Comparison of ENCODE assay signal across 8 cellular contexts in genomic region chr10:97332586-97333350, GRCh38. TPM values are rescaled to one million over a fixed set of nuclear protein-coding genes. Genes with fewer than 3 reads are reported as not detected.
DNase-seq lines count a peak whose midpoint lies in the region; ATAC-seq, FAIRE-seq and TF ChIP-seq lines count a peak whose summit lies in the region.

No MANE protein-coding gene starts in this region.

- CTCF ChIA-PET in T-cell (lab: Charles Lee): interaction anchor here (0.8 to 3.9 kb wide), 8 partner anchors 11 to 58 kb away, joined by 3 to 28 read pairs (median 4); partner anchors contain the start of gene FRAT1 (in 2 of the 2)
- CTCF ChIA-PET in endothelial cell of umbilical vein (lab: Charles Lee): interaction anchor here (0.7 to 4.4 kb wide), 23 partner anchors 10 to 307 kb away, joined by 3 to 73 read pairs (median 7); partner anchors contain the start of genes ARHGAP19, FRAT1 and RRP12

- peaks cover 24% of the 10 kb centered on the region for H3K79me2 ChIP-seq in endothelial cell of umbilical vein (ENCODE audit: control insufficient read depth, insufficient read depth, low read length)

- POLR2A ChIA-PET in T-cell (lab: Charles Lee): interaction anchor here (0.5 to 2.9 kb wide), 8 partner anchors 11 to 167 kb away, joined by 3 to 13 read pairs (median 6); partner anchors contain the start of genes FRAT1 (in 2 of the 2) and RRP12 (in 1 of the 2)
- POLR2A ChIA-PET in endothelial cell of umbilical vein (lab: Charles Lee): interaction anchor here (3.4 kb wide), 1 partner anchor 13 kb away, joined by 10 read pairs; the partner anchor contains the start of gene FRAT1

- DNase-seq in AML-193 (lab: John Stamatoyannopoulos, UW) (peak; percentile 18 to 22), H7 (peak; percentile 72), T-cell (no peak), endothelial cell of umbilical vein (ENCODE audit: low read depth, low spot score) (peak; percentile 82), mesothelial cell of epicardium (ENCODE audit: low spot score in 2 of 2, unreplicated experiment in 2 of 2) (peak in 1 of 2 experiments; percentile 40), tibial nerve (ENCODE audit: low spot score in 2 of 2) (peak in 1 of 2 donors; percentile 12), NCI-H1092 (lab: John Stamatoyannopoulos, UW) (no peak)

- ATAC-seq in T-cell (replicated peaks in 1 of 4) (no peak), GM19023 (IDR thresholded peaks at IDR 0.05; ENCODE audit: unreplicated experiment) (no peak)

- TSS peak; percentile 51 for BruUV-seq in endothelial cell of umbilical vein (replicated peaks; lab: Mats Ljungman, UMichigan)

- peak overlapping the region; percentile 97 for H3K9ac ChIP-seq in endothelial cell of umbilical vein (replicated peaks; ENCODE audit: extremely low read depth, insufficient read depth, low read length)

- H3K36me3 ChIP-seq in H7 (replicated peaks; ENCODE audit: control insufficient read depth, insufficient read depth, low read length): peaks cover 4% of the 10 kb centered on the region
- H3K36me3 ChIP-seq in endothelial cell of umbilical vein (ENCODE audit: control insufficient read depth in 2 of 2, extremely low read depth in 1 of 2, insufficient read depth in 2 of 2, low read length in 2 of 2): peaks cover 0 to 5% of the 10 kb centered on the region in 2 experiments
- peaks cover 0 to 33% (median 0%) of the 10 kb centered on the region in 3 donors for H3K36me3 ChIP-seq in tibial nerve

- H3K4me1 ChIP-seq in endothelial cell of umbilical vein (ENCODE audit: control insufficient read depth, extremely low read depth, insufficient read depth, low read length) (peaks cover 11% of the 10 kb centered on the region), tibial nerve (peaks cover 0 to 59% (median 32%) of the 10 kb centered on the region in 4 donors)

- H3K4me3 Mint-ChIP-seq in T-cell (peak overlapping the region; percentile 93 to 95 (median 93)), mesothelial cell of epicardium (peak overlapping the region; percentile 79)

- H3K9me3 ChIP-seq in endothelial cell of umbilical vein (replicated peaks; ENCODE audit: control insufficient read depth, insufficient read depth, low read length) (no peaks in the 10 kb centered on the region), tibial nerve (no peaks in the 10 kb centered on the region)

- H4K20me1 ChIP-seq in endothelial cell of umbilical vein (replicated peaks; ENCODE audit: control insufficient read depth, extremely low read depth, insufficient read depth, low read length): no peaks in the 10 kb centered on the region

- H3K27me3 Mint-ChIP-seq in T-cell (no peaks in the 10 kb centered on the region), mesothelial cell of epicardium (ENCODE audit: low read depth) (peaks cover 12% of the 10 kb centered on the region)

- no peak for TF ChIP-seq POLR2A in endothelial cell of umbilical vein (IDR thresholded peaks at IDR 0.05; ENCODE audit: low read depth, low read length)
- TF ChIP-seq POLR2A in tibial nerve (IDR thresholded peaks at IDR 0.05): no peak

- 28 to 30% methylated on average over 18 of the region's 18 CpGs for WGBS in tibial nerve, 2 donors

- peak overlapping the region; percentile 75 for H3K27ac ChIP-seq in endothelial cell of umbilical vein (ENCODE audit: insufficient read depth, low read depth, low read length)
- peak overlapping the region; percentile 44 to 97 (median 86) for H3K27ac ChIP-seq in tibial nerve

- H3K4me1 Mint-ChIP-seq in T-cell (peaks cover 48 to 54% (median 52%) of the 10 kb centered on the region in 3 donors), mesothelial cell of epicardium (peaks cover 52% of the 10 kb centered on the region)

- peak overlapping the region; percentile 91 for H3K4me3 ChIP-seq in H7 (ENCODE audit: insufficient read depth, low read depth, low read length)
- H3K4me3 ChIP-seq in endothelial cell of umbilical vein (replicated peaks in 1 of 3; ENCODE audit: insufficient read depth in 1 of 3, low read depth in 1 of 3, low read length in 3 of 3): peak overlapping the region; percentile 62 to 84 (median 80)
- peak overlapping the region; percentile 56 to 97 (median 84) for H3K4me3 ChIP-seq in tibial nerve

- H3K27ac Mint-ChIP-seq in T-cell: peak overlapping the region; percentile 84 to 93
- peak overlapping the region; percentile 88 for H3K27ac Mint-ChIP-seq in mesothelial cell of epicardium

- dilution Hi-C loops in endothelial cell of umbilical vein (cut with MboI; ENCODE audit: extremely low pct_ligation_motif_present, low sequenced_read_pairs): no loop called here

- peaks cover 2% of the 10 kb centered on the region; the same call in 1 of the 2 replicates for H3K27me3 ChIP-seq in H7 (ENCODE audit: control insufficient read depth, insufficient read depth, low read length)
- peaks cover 16 to 22% of the 10 kb centered on the region in 2 experiments for H3K27me3 ChIP-seq in endothelial cell of umbilical vein (ENCODE audit: control insufficient read depth in 2 of 2, insufficient read depth in 2 of 2, low read length in 2 of 2)
- H3K27me3 ChIP-seq in tibial nerve: no peaks in the 10 kb centered on the region

- peak in 1 of 2 donors; percentile 40 for TF ChIP-seq EP300 in tibial nerve (IDR thresholded peaks at IDR 0.05)

- FAIRE-seq in endothelial cell of umbilical vein (lab: Jason Lieb, UNC): peak; percentile 98

- peaks cover 21% of the 10 kb centered on the region for H3K36me3 Mint-ChIP-seq in T-cell
- H3K36me3 Mint-ChIP-seq in mesothelial cell of epicardium: peaks cover 8% of the 10 kb centered on the region

- H3K4me2 ChIP-seq in endothelial cell of umbilical vein (ENCODE audit: insufficient read depth, low read length): peak overlapping the region; percentile 88

- no peaks in the 10 kb centered on the region for H3K9me3 Mint-ChIP-seq in T-cell
- H3K9me3 Mint-ChIP-seq in mesothelial cell of epicardium: no peaks in the 10 kb centered on the region

- no peaks in the 10 kb centered on the region for H3K9me1 ChIP-seq in endothelial cell of umbilical vein (replicated peaks; ENCODE audit: control insufficient read depth, extremely low read depth, insufficient read depth, low read length)

- intact Hi-C loops in endothelial cell of umbilical vein (cut with micrococcal nuclease): loop anchor here (1.0 to 10.0 kb wide), 5 partner anchors 11 to 258 kb away; partner anchors contain the start of gene ARHGAP19

- TF ChIP-seq CTCF in endothelial cell of umbilical vein (IDR thresholded peaks at IDR 0.05; ENCODE audit: extremely low read depth in 1 of 2, insufficient read depth in 1 of 2, low read depth in 1 of 2, low read length in 2 of 2) (peak; percentile 10 to 21), mesothelial cell of epicardium (IDR thresholded peaks at IDR 0.05; ENCODE audit: unreplicated experiment) (no peak), tibial nerve (IDR thresholded peaks at IDR 0.05) (peak in 2 of 5 experiments; percentile 24 to 27)

- peak overlapping the region; percentile 72 for H2AFZ ChIP-seq in endothelial cell of umbilical vein (ENCODE audit: low read depth, low read length)

TF ChIP-seq in endothelial cell of umbilical vein, 7 proteins besides CTCF, POLR2A, EP300 and RAD21:
- no peak for TF ChIP-seq EZH2 (IDR thresholded peaks at IDR 0.05; ENCODE audit: borderline replicate concordance, low read depth, low read length, severe bottlenecking)
- TF ChIP-seq FOS (IDR thresholded peaks at IDR 0.05; ENCODE audit: borderline replicate concordance, insufficient read depth, low read length): peak; percentile 22

RNA-seq across cellular contexts. Expression of gene FRAT2, which starts 1.8 kb away (rescaled TPM):
- 46.8 and 67.0 TPM in 2 replicates for total RNA-seq in H7 (2014; rRNA removed; shearing (Covaris generic))
- total RNA-seq in T-cell: 10 to 100 TPM; 23.3 to 29.0 (median 28.3) TPM
- total RNA-seq in endothelial cell of umbilical vein: 11.3 and 11.5 TPM in 2 replicates
- polyA plus RNA-seq in endothelial cell of umbilical vein: 5.7 and 6.6 TPM in 2 replicates
- 5.0 and 5.6 TPM in 2 replicates for polyA plus RNA-seq in endothelial cell of umbilical vein (2011; cell fraction: cytosol; rRNA removed)
- polyA plus RNA-seq in endothelial cell of umbilical vein (2011; cell fraction: nucleus; rRNA removed): 3.6 and 3.9 TPM in 2 replicates
- polyA plus RNA-seq in endothelial cell of umbilical vein (2012): 6.1 and 6.5 TPM in 2 replicates
- polyA minus RNA-seq in endothelial cell of umbilical vein: 4.4 and 6.2 TPM in 2 replicates
- 18.3 TPM for polyA minus RNA-seq in endothelial cell of umbilical vein (2011; cell fraction: cytosol; rRNA and poly(A)+ RNA removed)
- polyA minus RNA-seq in endothelial cell of umbilical vein (2011; cell fraction: nucleus; rRNA and poly(A)+ RNA removed): 4.9 and 6.4 TPM in 2 replicates
- 8.9 to 9.2 TPM (median 9.0 TPM) in 3 replicates for total RNA-seq in mesothelial cell of epicardium
- total RNA-seq in tibial nerve: 10 to 100 TPM; 14.6 to 28.2 (median 23.3) TPM

RNA-seq across cellular contexts. Expression of gene FRAT1, which starts 13.7 kb away (rescaled TPM):
- total RNA-seq in H7 (2014; rRNA removed; shearing (Covaris generic)): 5.2 and 6.2 TPM in 2 replicates
- total RNA-seq in T-cell: 10 to 100 TPM; 20.6 to 47.9 (median 23.4) TPM
- 3.2 and 3.5 TPM in 2 replicates for total RNA-seq in endothelial cell of umbilical vein
- polyA plus RNA-seq in endothelial cell of umbilical vein: 2.2 and 2.4 TPM in 2 replicates
- 1.3 and 1.8 TPM in 2 replicates for polyA plus RNA-seq in endothelial cell of umbilical vein (2011; cell fraction: cytosol; rRNA removed)
- polyA plus RNA-seq in endothelial cell of umbilical vein (2011; cell fraction: nucleus; rRNA removed): 1.1 and 1.4 TPM in 2 replicates
- 1.2 and 1.5 TPM in 2 replicates for polyA plus RNA-seq in endothelial cell of umbilical vein (2012)
- 1.2 and 1.9 TPM in 2 replicates for polyA minus RNA-seq in endothelial cell of umbilical vein
- polyA minus RNA-seq in endothelial cell of umbilical vein (2011; cell fraction: cytosol; rRNA and poly(A)+ RNA removed): 3.9 TPM
- 2.5 and 4.2 TPM in 2 replicates for polyA minus RNA-seq in endothelial cell of umbilical vein (2011; cell fraction: nucleus; rRNA and poly(A)+ RNA removed)
- total RNA-seq in mesothelial cell of epicardium: 2.4 to 2.9 TPM (median 2.4 TPM) in 3 replicates
- 10 to 100 TPM in 1 of 4 donors, 1 to 10 TPM in 3; 6.8 to 10.0 (median 8.5) TPM for total RNA-seq in tibial nerve

RNA-seq across cellular contexts. Expression of gene ARHGAP19, which starts 40.3 kb away (rescaled TPM):
- 38.7 and 54.0 TPM in 2 replicates for total RNA-seq in H7 (2014; rRNA removed; shearing (Covaris generic))
- total RNA-seq in T-cell: 10 to 100 TPM; 11.0 to 18.9 (median 15.0) TPM
- 19.1 and 20.0 TPM in 2 replicates for total RNA-seq in endothelial cell of umbilical vein
- polyA plus RNA-seq in endothelial cell of umbilical vein: 5.5 and 6.8 TPM in 2 replicates
- polyA plus RNA-seq in endothelial cell of umbilical vein (2011; cell fraction: cytosol; rRNA removed): 7.6 and 7.7 TPM in 2 replicates
- 12.2 and 16.4 TPM in 2 replicates for polyA plus RNA-seq in endothelial cell of umbilical vein (2011; cell fraction: nucleus; rRNA removed)
- 9.1 and 12.1 TPM in 2 replicates for polyA plus RNA-seq in endothelial cell of umbilical vein (2012)
- 11.9 and 12.6 TPM in 2 replicates for polyA minus RNA-seq in endothelial cell of umbilical vein
- 5.2 TPM for polyA minus RNA-seq in endothelial cell of umbilical vein (2011; cell fraction: cytosol; rRNA and poly(A)+ RNA removed)
- 6.7 and 11.7 TPM in 2 replicates for polyA minus RNA-seq in endothelial cell of umbilical vein (2011; cell fraction: nucleus; rRNA and poly(A)+ RNA removed)
- 19.4 to 22.8 TPM (median 22.6 TPM) in 3 replicates for total RNA-seq in mesothelial cell of epicardium
- total RNA-seq in tibial nerve: 100 to 1,000 TPM in 1 of 4 donors, 10 to 100 TPM in 3; 37.5 to 109 (median 77.7) TPM

Comparison
In these comparisons a context has a peak if more than half of its experiments do, and no peak if none do; other contexts are left out.
1. DNase-seq: peak in AML-193 (2 of 2), H7 (single experiment) and endothelial cell of umbilical vein (single experiment); none in T-cell (0 of 34) and NCI-H1092 (single experiment).
2. Peak in every context shown above with its lines, with median percentiles within 50 percentile points of each other: H3K4me3 ChIP-seq.